17 cellular contexts compared by ENCODE assay signal in the genomic region with DNA sequence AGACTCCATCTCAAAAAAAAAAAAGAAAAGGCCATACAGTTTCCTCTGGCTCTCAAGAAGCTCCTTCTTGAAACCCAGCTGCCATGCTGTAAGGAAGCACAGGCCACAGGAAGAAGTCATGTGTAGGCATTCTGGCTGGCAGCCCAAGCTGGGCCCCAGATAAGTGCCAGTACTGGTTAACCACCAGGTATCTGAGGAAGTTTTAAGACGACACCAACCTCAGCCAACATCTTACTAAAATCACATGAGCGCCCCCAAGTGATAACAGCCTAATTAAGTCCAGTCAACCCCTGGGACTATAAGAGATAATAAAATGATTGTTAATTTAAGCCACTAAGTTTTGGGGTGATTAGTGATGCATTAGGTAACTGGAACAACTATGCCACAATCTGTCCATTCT.
"Had no signal": no experiment of that assay in that cellular context is flagged by ENCODE, and none has a peak within 500 bp of the region (broad histone marks: within the 10 kb centered on the region; RNA-seq: fewer than 3 reads in every experiment).

No MANE protein-coding gene starts in this region.

- DNase-seq: activated CD4-positive, alpha-beta T cell treated with anti-CD3 and anti-CD28 coated beads, Interleukin-2, amount 50 U/mL, for 4 hours; activated CD8-positive, alpha-beta memory T cell treated with anti-CD3 and anti-CD28 coated beads, Interleukin-2, amount 10 ng/mL, durations not matched to agents 7 days and 5 days; activated T-cell treated with anti-CD3 and anti-CD28 coated beads, Interleukin-2, amount 50 U/mL, for 1 hour; amniotic stem cell; erythroblast; heart right ventricle; islet precursor cell; sigmoid colon; spleen had no signal

- H3K36me3 Mint-ChIP-seq: activated naive CD4-positive, alpha-beta T cell treated with anti-CD3 and anti-CD28 coated beads, Interleukin-2, amount 50 U/mL, for 72 hours had no signal

- H3K9me3 Mint-ChIP-seq: activated naive CD4-positive, alpha-beta T cell treated with anti-CD3 and anti-CD28 coated beads, Interleukin-2, amount 50 U/mL, for 72 hours; activated T-helper 2 cell treated with anti-CD3 and anti-CD28 coated beads, Interferon-gamma antibody, Interleukin-2, Interleukin-4, amounts not matched to agents 10 μg/mL and 5 μg/mL and 100 μg/mL, durations not matched to agents 14 hours and 24 hours and 36 hours; neural crest cell; T-helper 2 cell treated with Interferon-gamma antibody and Interleukin-4, amounts not matched to agents 5 μg/mL and 100 μg/mL, for 36 hours had no signal

- H3K4me1 Mint-ChIP-seq: neural crest cell had no signal

- H3K9me3 ChIP-seq: gastroesophageal sphincter, heart right ventricle, sigmoid colon, spleen, thoracic aorta had no signal

- H3K27me3 Mint-ChIP-seq: activated CD8-positive, alpha-beta memory T cell treated with anti-CD3 and anti-CD28 coated beads, Interleukin-2, amount 10 ng/mL, durations not matched to agents 7 days and 5 days had no signal

- H3K4me3 ChIP-seq: dorsolateral prefrontal cortex, gastroesophageal sphincter, heart right ventricle, sigmoid colon, spleen, thoracic aorta had no signal

- H3K27ac Mint-ChIP-seq: activated CD8-positive, alpha-beta memory T cell treated with anti-CD3 and anti-CD28 coated beads, Interleukin-2, amount 10 ng/mL, durations not matched to agents 7 days and 5 days; activated T-helper 2 cell treated with anti-CD3 and anti-CD28 coated beads, Interferon-gamma antibody, Interleukin-2, Interleukin-4, amounts not matched to agents 10 μg/mL and 5 μg/mL and 100 μg/mL, durations not matched to agents 14 hours and 24 hours and 36 hours; T-helper 2 cell treated with Interferon-gamma antibody and Interleukin-4, amounts not matched to agents 5 μg/mL and 100 μg/mL, for 36 hours had no signal

- H3K4me1 ChIP-seq: gastroesophageal sphincter, sigmoid colon, spleen had no signal

- H3K27me3 ChIP-seq: dorsolateral prefrontal cortex, gastroesophageal sphincter, heart right ventricle, sigmoid colon, spleen had no signal

- ATAC-seq: activated CD4-positive, CD25-positive, alpha-beta regulatory T cell treated with anti-CD3 and anti-CD28 coated beads, Interleukin-2, amount 50 U/mL, for 24 hours; activated CD8-positive, alpha-beta memory T cell treated with anti-CD3 and anti-CD28 coated beads, Interleukin-2, amount 10 ng/mL, durations not matched to agents 7 days and 5 days; activated naive CD4-positive, alpha-beta T cell treated with anti-CD3 and anti-CD28 coated beads, Interleukin-2, amount 50 U/mL, for 72 hours; gastroesophageal sphincter; heart right ventricle had no signal

- H3K4me3 Mint-ChIP-seq: activated CD8-positive, alpha-beta memory T cell treated with anti-CD3 and anti-CD28 coated beads, Interleukin-2, amount 10 ng/mL, durations not matched to agents 7 days and 5 days; neural crest cell; T-helper 2 cell treated with Interferon-gamma antibody and Interleukin-4, amounts not matched to agents 5 μg/mL and 100 μg/mL, for 36 hours had no signal

- H3K36me3 ChIP-seq: sigmoid colon, thoracic aorta had no signal
